In genomic region chr10:131815366-131816156, GRCh38 we compare ENCODE assay signal across 15 cellular contexts.
"Had no signal": no experiment of that assay in that cellular context is flagged by ENCODE, and none has a peak within 500 bp of the region (broad histone marks: within the 10 kb centered on the region; RNA-seq: fewer than 3 reads in every experiment).

No MANE protein-coding gene starts in this region.

- ATAC-seq: effector memory CD8-positive, alpha-beta T cell; lower lobe of right lung; stimulated activated naive B cell treated with anti-CD40 and anti-IgM and Interleukin-4, amounts not matched to agents 10 μg/mL and 1 μg/mL and 100 μg/mL, for 72 hours had no signal

- H3K9me3 ChIP-seq: lower lobe of right lung, right lobe of liver had no signal

- H3K4me1 ChIP-seq: lower lobe of right lung had no signal

- H3K36me3 ChIP-seq: lower lobe of right lung, right lobe of liver had no signal

- H3K27me3 Mint-ChIP-seq: brain had no signal

- H3K79me2 ChIP-seq: hepatocyte had no signal

- H3K27ac Mint-ChIP-seq: activated naive CD4-positive, alpha-beta T cell treated with anti-CD3 and anti-CD28 coated beads, Interleukin-2, amount 50 U/mL, for 24 hours; effector memory CD8-positive, alpha-beta T cell; stimulated activated naive B cell treated with anti-CD40 and anti-IgM and Interleukin-4, amounts not matched to agents 10 μg/mL and 1 μg/mL and 100 μg/mL, for 72 hours had no signal

- H3K4me3 Mint-ChIP-seq: activated naive CD4-positive, alpha-beta T cell treated with anti-CD3 and anti-CD28 coated beads, Interleukin-2, amount 50 U/mL, for 24 hours; brain; effector memory CD8-positive, alpha-beta T cell; stimulated activated naive B cell treated with anti-CD40 and anti-IgM and Interleukin-4, amounts not matched to agents 10 μg/mL and 1 μg/mL and 100 μg/mL, for 72 hours had no signal

- H3K4me3 ChIP-seq: hepatocyte, lower lobe of right lung, right lobe of liver had no signal

- H3K4me2 ChIP-seq: hepatocyte had no signal

- H3K9me3 Mint-ChIP-seq: activated naive CD4-positive, alpha-beta T cell treated with anti-CD3 and anti-CD28 coated beads, Interleukin-2, amount 50 U/mL, for 24 hours; brain; effector memory CD8-positive, alpha-beta T cell; stimulated activated naive B cell treated with anti-CD40 and anti-IgM and Interleukin-4, amounts not matched to agents 10 μg/mL and 1 μg/mL and 100 μg/mL, for 72 hours had no signal

- H3K27me3 ChIP-seq: hepatocyte, right lobe of liver had no signal

- DNase-seq: activated CD4-positive, alpha-beta T cell treated with anti-CD3 and anti-CD28 coated beads for 1 hour; activated CD4-positive, alpha-beta T cell treated with anti-CD3 and anti-CD28 coated beads, Interleukin-2, amount 50 U/mL, for 48 hours; amygdala; effector memory CD8-positive, alpha-beta T cell; erythroblast; lower lobe of right lung; midbrain; stimulated activated naive B cell treated with anti-CD40 and anti-IgM and Interleukin-4, amounts not matched to agents 10 μg/mL and 1 μg/mL and 100 μg/mL, for 72 hours; substantia nigra; SW 1271; trophoblast cell had no signal

- H3K36me3 Mint-ChIP-seq: activated naive CD4-positive, alpha-beta T cell treated with anti-CD3 and anti-CD28 coated beads, Interleukin-2, amount 50 U/mL, for 24 hours; brain; stimulated activated naive B cell treated with anti-CD40 and anti-IgM and Interleukin-4, amounts not matched to agents 10 μg/mL and 1 μg/mL and 100 μg/mL, for 72 hours had no signal

- H2AFZ ChIP-seq: hepatocyte had no signal

- H3K27ac ChIP-seq: hepatocyte, lower lobe of right lung had no signal

- H3K4me1 Mint-ChIP-seq: activated naive CD4-positive, alpha-beta T cell treated with anti-CD3 and anti-CD28 coated beads, Interleukin-2, amount 50 U/mL, for 24 hours; brain; stimulated activated naive B cell treated with anti-CD40 and anti-IgM and Interleukin-4, amounts not matched to agents 10 μg/mL and 1 μg/mL and 100 μg/mL, for 72 hours had no signal
